3 cellular contexts compared by ENCODE assay signal in genomic region chr1:46694676-46695075, GRCh38. TPM values are rescaled to one million over a fixed set of nuclear protein-coding genes. Genes with fewer than 3 reads are reported as not detected.
"Had no signal": no experiment of that assay in that cellular context is flagged by ENCODE, and none has a peak within 500 bp of the region (broad histone marks: within the 10 kb centered on the region; RNA-seq: fewer than 3 reads in every experiment).

No MANE protein-coding gene starts in this region.

RNA-seq across cellular contexts. Expression of gene TEX38, which starts 23.0 kb away (rescaled TPM):
- total RNA-seq: M059J, MCF 10A, NCI-H460 had no signal
